8 cellular contexts compared by ENCODE assay signal in the genomic region with DNA sequence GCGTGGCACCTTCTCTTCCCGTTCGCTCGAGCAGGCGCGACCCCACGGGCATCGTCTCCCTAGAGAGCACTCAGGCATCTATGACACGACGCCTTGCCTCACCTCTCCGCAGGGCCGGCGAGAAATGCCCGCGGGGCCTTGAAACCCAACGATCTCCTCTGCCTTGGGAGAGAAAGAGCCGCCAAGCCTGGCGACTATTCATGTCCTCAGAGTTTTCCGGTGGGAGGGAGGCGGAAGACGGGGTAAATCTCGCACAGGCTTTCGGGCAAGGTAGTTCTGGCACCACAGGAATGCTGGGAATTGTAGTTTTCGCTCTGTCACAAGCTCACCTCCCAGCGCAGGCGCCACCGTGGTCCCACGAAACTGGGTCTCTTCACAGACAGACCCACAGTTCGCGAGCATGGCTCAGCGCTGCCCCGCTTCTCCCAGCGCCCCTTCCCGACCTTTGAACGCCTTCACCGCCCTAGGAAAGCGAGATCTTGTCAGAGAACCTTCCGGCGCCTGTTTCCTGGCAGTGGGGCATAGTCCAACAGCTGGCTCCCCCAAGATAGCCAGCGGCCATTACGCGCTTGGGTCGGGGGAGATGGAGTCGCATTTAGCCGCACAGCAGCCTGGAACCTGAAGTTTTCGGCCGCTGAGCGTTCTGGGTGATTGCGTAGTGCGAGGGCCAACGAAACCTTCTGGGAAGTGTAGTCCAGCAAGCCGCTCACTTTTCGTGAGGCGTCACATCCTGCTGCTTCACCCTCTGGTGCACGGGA. TPM values are rescaled to one million over a fixed set of nuclear protein-coding genes. Genes with fewer than 3 reads are reported as not detected.
DNase-seq lines count a peak whose midpoint lies in the region; ATAC-seq and TF ChIP-seq lines count a peak whose summit lies in the region.

A gene with protein sequence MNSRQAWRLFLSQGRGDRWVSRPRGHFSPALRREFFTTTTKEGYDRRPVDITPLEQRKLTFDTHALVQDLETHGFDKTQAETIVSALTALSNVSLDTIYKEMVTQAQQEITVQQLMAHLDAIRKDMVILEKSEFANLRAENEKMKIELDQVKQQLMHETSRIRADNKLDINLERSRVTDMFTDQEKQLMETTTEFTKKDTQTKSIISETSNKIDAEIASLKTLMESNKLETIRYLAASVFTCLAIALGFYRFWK (minus strand): TSS at position 597 of the 758 bp plus-strand sequence. CDS start 395 bp downstream, at position 202.

- peak within 1 kb of the TSS; percentile 85 for H2BK120ac ChIP-seq in IMR-90 (ENCODE audit: low read depth, low read length)

- peak within 1 kb of the TSS; percentile 92 for H3K27ac ChIP-seq in IMR-90 (ENCODE audit: insufficient read depth, low read length)

- peak within 1 kb of the TSS; percentile 50; the same call in 1 of the 2 replicates for H2AK5ac ChIP-seq in IMR-90 (ENCODE audit: low read depth, low read length)

- H3K9ac ChIP-seq in IMR-90 (ENCODE audit: low read depth, low read length): peak within 1 kb of the TSS; percentile 91

- peaks cover 17 to 36% of the 10 kb centered on the region in 2 experiments for H3K79me1 ChIP-seq in IMR-90 (ENCODE audit: low read depth in 1 of 2, low read length in 2 of 2)

- H3K56ac ChIP-seq in IMR-90 (ENCODE audit: extremely low read depth, insufficient read depth, low read length): peak within 1 kb of the TSS; percentile 91

- H3K9me1 ChIP-seq in IMR-90 (ENCODE audit: insufficient read depth, low read length): peaks cover 3% of the 10 kb centered on the region; the same call in 1 of the 2 replicates

- H3K27me3 ChIP-seq in IMR-90 (ENCODE audit: control insufficient read depth, insufficient read depth, low read length): no peaks in the 10 kb centered on the region

- peak within 1 kb of the TSS; percentile 94 for H3K23ac ChIP-seq in IMR-90 (ENCODE audit: low read depth, low read length)

- H3K36me3 ChIP-seq in IMR-90 (ENCODE audit: control insufficient read depth, insufficient read depth, low read length): no peaks in the 10 kb centered on the region

- no TSS peak for BruUV-seq in IMR-90 (replicated peaks; lab: Mats Ljungman, UMichigan)

- intact Hi-C loops in IMR-90 (cut with micrococcal nuclease): loop anchor here (5.0 to 10.0 kb wide), 3 partner anchors 236 to 384 kb away; a partner anchor contains a TSS

- TF ChIP-seq POLR2A in IMR-90 (IDR thresholded peaks at IDR 0.05; ENCODE audit: low read depth, low read length): peak; percentile 94

- H3K14ac ChIP-seq in IMR-90 (replicated peaks; ENCODE audit: low read depth, low read length): peak within 1 kb of the TSS; percentile 94

- DNase-seq in DMS 273 treated with DMSO at 0.1 percent for 48 hours (lab: John Stamatoyannopoulos, UW): peak; percentile 87
- peak; percentile 98 for DNase-seq in IMR-90
- peak; percentile 100 for DNase-seq in OCI-M1 (lab: John Stamatoyannopoulos, UW)
- peak; percentile 90 for DNase-seq in activated T-cell treated with anti-CD3 and anti-CD28 coated beads for 24 hours (ENCODE audit: low read depth)
- DNase-seq in epidermal melanocyte (ENCODE audit: insufficient read length, low spot score): peak; percentile 89
- peak; percentile 99 for DNase-seq in middle frontal gyrus (ENCODE audit: extremely low spot score, low spot score)
- peak; percentile 81 to 84 for DNase-seq in stimulated activated CD8-positive, alpha-beta memory T cell treated with anti-CD3 and anti-CD28 coated beads, Interleukin-2, amount 100 ng/mL, for 48 hours (ENCODE audit: low read depth in 2 of 2)

- in situ Hi-C loops in IMR-90 (cut with MboI; ENCODE audit: low sequenced_read_pairs): no loop called here

- dilution Hi-C loops in IMR-90 (cut with HindIII; ENCODE audit: low sequenced_read_pairs, unreplicated experiment): no loop called here

- H3K4ac ChIP-seq in IMR-90 (ENCODE audit: low read depth, low read length): peak within 1 kb of the TSS; percentile 94

- POLR2A ChIA-PET in IMR-90 (lab: Charles Lee; ENCODE audit: unreplicated experiment): interaction anchor here (0.5 to 0.7 kb wide), 2 partner anchors 583 to 726 kb away, joined by 3 to 5 read pairs; no protein-coding TSS in a partner anchor

- H3K18ac ChIP-seq in IMR-90 (ENCODE audit: low read depth, low read length): peak within 1 kb of the TSS; percentile 79

- ATAC-seq in GM21528 (IDR thresholded peaks at IDR 0.05; ENCODE audit: low FRiP score, unreplicated experiment) (peak; percentile 94), IMR-90 (ENCODE audit: low read depth) (peak; percentile 94)

- peaks cover 2% of the 10 kb centered on the region for H3K4me1 ChIP-seq in IMR-90 (ENCODE audit: control insufficient read depth, insufficient read depth, low read length)

- peak within 1 kb of the TSS; percentile 65 for H3K4me3 ChIP-seq in IMR-90 (ENCODE audit: insufficient read depth, low read depth, low read length)

- peak within 1 kb of the TSS; percentile 36 to 96 for H4K8ac ChIP-seq in IMR-90 (ENCODE audit: low read depth in 2 of 2, low read length in 2 of 2)

- peak within 1 kb of the TSS; percentile 93 for H2BK5ac ChIP-seq in IMR-90 (ENCODE audit: low read depth, low read length, poor library complexity, severe bottlenecking)

- TF ChIP-seq RAD21 in IMR-90 (IDR thresholded peaks at IDR 0.05; ENCODE audit: low read length): no peak

- H3K4me2 ChIP-seq in IMR-90 (ENCODE audit: low read depth, low read length): peak within 1 kb of the TSS; percentile 84

- 0 out of 2 replicates have a peak within 1 kb of the TSS, but pooled peaks have one; percentile 17 for H2BK20ac ChIP-seq in IMR-90 (ENCODE audit: low read depth, low read length)

- H3K9me3 ChIP-seq in IMR-90 (ENCODE audit: control insufficient read depth, insufficient read depth, low read length): no peaks in the 10 kb centered on the region

- H2BK15ac ChIP-seq in IMR-90 (ENCODE audit: low read depth, low read length): no peak within 1 kb of the TSS; the same call in 2 of the 3 replicates

- CTCF ChIA-PET in IMR-90 (lab: Yijun Ruan, JAX): no interaction called here

- H4K20me1 ChIP-seq in IMR-90 (ENCODE audit: insufficient read depth, low read length): 0 out of 2 replicates have a peak, but pooled peaks cover 3% of the 10 kb centered on the region

- WGBS in IMR-90 (ENCODE audit: extremely low coverage in 2 of 2, insufficient read length in 1 of 2), 2 experiments: 0% methylated on average over 23 of the region's 55 CpGs; no CpG with 5 or more reads in 1 of the 2 experiments

- TF ChIP-seq CTCF in IMR-90 (conservative IDR thresholded peaks at IDR 0.05; ENCODE audit: low read depth, low read length): peak; percentile 54

- peak within 1 kb of the TSS; percentile 83 for H4K5ac ChIP-seq in IMR-90 (ENCODE audit: low read depth, low read length)

- peak within 1 kb of the TSS; percentile 93 for H4K91ac ChIP-seq in IMR-90 (ENCODE audit: insufficient read depth, low read depth, low read length)

- H2AK9ac ChIP-seq in IMR-90 (replicated peaks; ENCODE audit: low read depth, low read length, poor library complexity): peak within 1 kb of the TSS; percentile 96

- peak within 1 kb of the TSS; percentile 98 for H2AFZ ChIP-seq in IMR-90 (replicated peaks; ENCODE audit: low read length, poor library complexity)

TF ChIP-seq in IMR-90, 13 proteins besides CTCF, POLR2A, EP300 and RAD21:
- no peak for TF ChIP-seq RCOR1 (IDR thresholded peaks at IDR 0.05; ENCODE audit: insufficient replicate concordance, low read length)
- no peak for TF ChIP-seq MAFK (IDR thresholded peaks at IDR 0.05; ENCODE audit: low read depth, low read length)
- no peak for TF ChIP-seq FOS (IDR thresholded peaks at IDR 0.05; ENCODE audit: low read depth, low read length)
- no peak for TF ChIP-seq CHD1 (IDR thresholded peaks at IDR 0.05; ENCODE audit: low read depth, low read length)
- TF ChIP-seq, protein P1, sequence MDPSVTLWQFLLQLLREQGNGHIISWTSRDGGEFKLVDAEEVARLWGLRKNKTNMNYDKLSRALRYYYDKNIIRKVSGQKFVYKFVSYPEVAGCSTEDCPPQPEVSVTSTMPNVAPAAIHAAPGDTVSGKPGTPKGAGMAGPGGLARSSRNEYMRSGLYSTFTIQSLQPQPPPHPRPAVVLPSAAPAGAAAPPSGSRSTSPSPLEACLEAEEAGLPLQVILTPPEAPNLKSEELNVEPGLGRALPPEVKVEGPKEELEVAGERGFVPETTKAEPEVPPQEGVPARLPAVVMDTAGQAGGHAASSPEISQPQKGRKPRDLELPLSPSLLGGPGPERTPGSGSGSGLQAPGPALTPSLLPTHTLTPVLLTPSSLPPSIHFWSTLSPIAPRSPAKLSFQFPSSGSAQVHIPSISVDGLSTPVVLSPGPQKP (IDR thresholded peaks at IDR 0.05; ENCODE audit: borderline replicate concordance, low read depth, low read length): no peak
- TF ChIP-seq MAZ (IDR thresholded peaks at IDR 0.05; ENCODE audit: borderline replicate concordance, low read depth, low read length): peak; percentile 79; the same call in 1 of the 2 replicates
- TF ChIP-seq, protein P2, sequence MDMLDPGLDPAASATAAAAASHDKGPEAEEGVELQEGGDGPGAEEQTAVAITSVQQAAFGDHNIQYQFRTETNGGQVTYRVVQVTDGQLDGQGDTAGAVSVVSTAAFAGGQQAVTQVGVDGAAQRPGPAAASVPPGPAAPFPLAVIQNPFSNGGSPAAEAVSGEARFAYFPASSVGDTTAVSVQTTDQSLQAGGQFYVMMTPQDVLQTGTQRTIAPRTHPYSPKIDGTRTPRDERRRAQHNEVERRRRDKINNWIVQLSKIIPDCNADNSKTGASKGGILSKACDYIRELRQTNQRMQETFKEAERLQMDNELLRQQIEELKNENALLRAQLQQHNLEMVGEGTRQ (IDR thresholded peaks at IDR 0.05; ENCODE audit: low read depth, low read length): peak; percentile 38; the same call in 1 of the 2 replicates
- peak; percentile 83; the same call in 1 of the 2 replicates for TF ChIP-seq MXI1 (IDR thresholded peaks at IDR 0.05; ENCODE audit: borderline replicate concordance, low read depth, low read length)
- TF ChIP-seq SMC3 (IDR thresholded peaks at IDR 0.05; ENCODE audit: low read depth, low read length): no peak
- TF ChIP-seq CEBPB (IDR thresholded peaks at IDR 0.05; ENCODE audit: low read depth, low read length): peak; percentile 97
- TF ChIP-seq BHLHE40 (IDR thresholded peaks at IDR 0.05; ENCODE audit: low read depth, low read length): peak; percentile 52; the same call in 1 of the 2 replicates
- no peak for TF ChIP-seq NFE2L2 (IDR thresholded peaks at IDR 0.05; ENCODE audit: low read depth, low read length)

RNA-seq across cellular contexts. Expression of the gene that starts here (rescaled TPM):
- 43.7 and 63.0 TPM in 2 replicates for total RNA-seq in IMR-90 (2012; rRNA removed)
- polyA plus RNA-seq in IMR-90 (2012; rRNA removed): 32.3 and 35.8 TPM in 2 replicates
- polyA plus RNA-seq in IMR-90 (2012; cell fraction: cytosol; rRNA removed): 13.2 and 14.2 TPM in 2 replicates
- polyA plus RNA-seq in IMR-90 (2012; cell fraction: nucleus; rRNA removed; ENCODE audit: low replicate concordance): 6.5 and 13.2 TPM in 2 replicates

Comparison
In these comparisons a context has a peak if more than half of its experiments do, and no peak if none do; other contexts are left out.
1. Peak in every context shown above with its lines: DNase-seq, ATAC-seq, H3K4me3 ChIP-seq and H3K27ac ChIP-seq.